In genomic region chr2:28268386-28268785, GRCh38 we compare ENCODE assay signal across 18 cellular contexts.
DNase-seq lines count a peak whose midpoint lies in the region; ATAC-seq and TF ChIP-seq lines count a peak whose summit lies in the region.
"Had no signal": no experiment of that assay in that cellular context is flagged by ENCODE, and none has a peak within 500 bp of the region (broad histone marks: within the 10 kb centered on the region; RNA-seq: fewer than 3 reads in every experiment).

No MANE protein-coding gene starts in this region.

- intact Hi-C loops in right cardiac atrium (cut with DNase I): no loop called here

- H2AFZ ChIP-seq in GM23338 (no peak overlapping the region), smooth muscle cell (ENCODE audit: low read depth) (peak overlapping the region; percentile 52)

- no peaks in the 10 kb centered on the region for H4K20me1 ChIP-seq in GM23338 (replicated peaks; ENCODE audit: insufficient read depth)
- H4K20me1 ChIP-seq in smooth muscle cell (ENCODE audit: low read depth): no peaks in the 10 kb centered on the region

- H3K9me3 Mint-ChIP-seq in GM23338: no peaks in the 10 kb centered on the region
- H3K9me3 Mint-ChIP-seq: activated CD4-positive, alpha-beta T cell treated with anti-CD3 and anti-CD28 coated beads, Interleukin-2, amount 10 ng/mL, durations not matched to agents 24 days and 14 days; activated T-cell treated with anti-CD3 and anti-CD28 coated beads, Interleukin-2, amount 50 U/mL, for 24 hours; T-helper 2 cell treated with Interferon-gamma antibody and Interleukin-4, amounts not matched to agents 5 μg/mL and 100 μg/mL, for 36 hours had no signal

- H3K4me3 ChIP-seq in GM23338 (no peak overlapping the region), right cardiac atrium (ENCODE audit: low read length) (no peak overlapping the region), smooth muscle cell (peak overlapping the region; percentile 15)
- H3K4me3 ChIP-seq: HAP-1, lower lobe of right lung had no signal

- no peak for ATAC-seq in GM23338
- peak; percentile 27 to 58 for ATAC-seq in right cardiac atrium
- no peak for ATAC-seq in HG02870 (IDR thresholded peaks at IDR 0.05; ENCODE audit: unreplicated experiment)
- no peak for ATAC-seq in HG03439 (IDR thresholded peaks at IDR 0.05; ENCODE audit: unreplicated experiment)

- H3K27ac ChIP-seq in GM23338 (ENCODE audit: low read depth) (no peak overlapping the region), right cardiac atrium (ENCODE audit: low read length) (peak overlapping the region; percentile 74), smooth muscle cell (ENCODE audit: low read depth) (peak overlapping the region; percentile 87)
- H3K27ac ChIP-seq: HL-60, lower lobe of right lung, neutrophil had no signal

- H3K36me3 ChIP-seq in GM23338 (ENCODE audit: insufficient read depth): no peaks in the 10 kb centered on the region
- no peaks in the 10 kb centered on the region for H3K36me3 ChIP-seq in smooth muscle cell (ENCODE audit: low read depth)
- H3K36me3 ChIP-seq: BE2C, HAP-1, lower lobe of right lung, neutrophil had no signal

- no peaks in the 10 kb centered on the region for H3K9me3 ChIP-seq in right cardiac atrium (ENCODE audit: control insufficient read depth, low read length)
- no peaks in the 10 kb centered on the region for H3K9me3 ChIP-seq in smooth muscle cell (replicated peaks; ENCODE audit: low read depth)
- H3K9me3 ChIP-seq: BE2C, HAP-1, lower lobe of right lung, neutrophil had no signal

- TF ChIP-seq CTCF in GM23338 (conservative IDR thresholded peaks at IDR 0.05; ENCODE audit: low read depth in 2 of 2) (no peak), smooth muscle cell (IDR thresholded peaks at IDR 0.05; ENCODE audit: borderline replicate concordance, insufficient read depth, poor library complexity, severe bottlenecking) (no peak)

- H3K4me1 Mint-ChIP-seq in GM23338: peaks cover 20% of the 10 kb centered on the region

- H3K27me3 Mint-ChIP-seq in GM23338 (ENCODE audit: insufficient read depth, low read depth, poor library complexity): no peaks in the 10 kb centered on the region
- H3K27me3 Mint-ChIP-seq: activated CD4-positive, alpha-beta T cell treated with anti-CD3 and anti-CD28 coated beads, Interleukin-2, amount 10 ng/mL, durations not matched to agents 24 days and 14 days; activated T-cell treated with anti-CD3 and anti-CD28 coated beads, Interleukin-2, amount 50 U/mL, for 24 hours had no signal

- H3K27me3 ChIP-seq in GM23338 (ENCODE audit: insufficient read depth): no peaks in the 10 kb centered on the region
- no peaks in the 10 kb centered on the region for H3K27me3 ChIP-seq in right cardiac atrium (ENCODE audit: control insufficient read depth, insufficient read depth)
- no peaks in the 10 kb centered on the region for H3K27me3 ChIP-seq in smooth muscle cell (ENCODE audit: low read depth)
- H3K27me3 ChIP-seq: BE2C, neutrophil had no signal

- H3K27ac Mint-ChIP-seq in GM23338: peak overlapping the region; percentile 61
- H3K27ac Mint-ChIP-seq: activated CD4-positive, alpha-beta T cell treated with anti-CD3 and anti-CD28 coated beads, Interleukin-2, amount 10 ng/mL, durations not matched to agents 24 days and 14 days; activated T-cell treated with anti-CD3 and anti-CD28 coated beads, Interleukin-2, amount 50 U/mL, for 24 hours; T-helper 2 cell treated with Interferon-gamma antibody and Interleukin-4, amounts not matched to agents 5 μg/mL and 100 μg/mL, for 36 hours had no signal

- H3F3A ChIP-seq in GM23338 (replicated peaks; ENCODE audit: low read depth) (no peaks in the 10 kb centered on the region), smooth muscle cell (ENCODE audit: low read depth) (peaks cover 38% of the 10 kb centered on the region)

- DNase-seq in GM23338 (ENCODE audit: low spot score) (no peak), amniotic epithelial cell (ENCODE audit: low read depth) (peak; percentile 67), right cardiac atrium (peak in 1 of 3 donors; percentile 66), smooth muscle cell (lab: John Stamatoyannopoulos, UW; ENCODE audit: unreplicated experiment) (no peak), cerebellar cortex (ENCODE audit: low spot score) (no peak), NCI-H2196 (lab: John Stamatoyannopoulos, UW; ENCODE audit: unreplicated experiment) (no peak)
- DNase-seq: activated CD4-positive, alpha-beta T cell treated with anti-CD3 and anti-CD28 coated beads, Interleukin-2, amount 10 ng/mL, durations not matched to agents 24 days and 14 days; activated T-cell treated with anti-CD3 and anti-CD28 coated beads, Interleukin-2, amount 50 U/mL, for 24 hours; lower lobe of right lung; NCI-H1930; NCI-H526 treated with DMSO at 0.1 percent for 48 hours had no signal

- no peak overlapping the region for H3K4me3 Mint-ChIP-seq in GM23338
- H3K4me3 Mint-ChIP-seq: activated CD4-positive, alpha-beta T cell treated with anti-CD3 and anti-CD28 coated beads, Interleukin-2, amount 10 ng/mL, durations not matched to agents 24 days and 14 days; activated T-cell treated with anti-CD3 and anti-CD28 coated beads, Interleukin-2, amount 50 U/mL, for 24 hours; T-helper 2 cell treated with Interferon-gamma antibody and Interleukin-4, amounts not matched to agents 5 μg/mL and 100 μg/mL, for 36 hours had no signal

- H3K9ac ChIP-seq in smooth muscle cell (ENCODE audit: low read depth): peak overlapping the region; percentile 42

- H3K36me3 Mint-ChIP-seq in GM23338 (ENCODE audit: low read depth): no peaks in the 10 kb centered on the region

- 75% methylated on average over 4 of the region's 4 CpGs for WGBS in right cardiac atrium
- WGBS in smooth muscle cell (ENCODE audit: low lambda C conversion rate): 13% methylated on average over 4 of the region's 4 CpGs

- H3K4me2 ChIP-seq in GM23338 (no peak overlapping the region), smooth muscle cell (peak overlapping the region; percentile 63)

- H3K79me2 ChIP-seq in GM23338 (replicated peaks; ENCODE audit: insufficient read depth) (no peaks in the 10 kb centered on the region), smooth muscle cell (ENCODE audit: low read depth) (no peaks in the 10 kb centered on the region)

- H3K4me1 ChIP-seq in GM23338 (ENCODE audit: insufficient read depth) (peaks cover 14% of the 10 kb centered on the region; the same call in 1 of the 2 replicates), right cardiac atrium (ENCODE audit: control insufficient read depth, insufficient read depth, low read length) (peaks cover 2% of the 10 kb centered on the region), smooth muscle cell (ENCODE audit: low read depth) (peaks cover 39% of the 10 kb centered on the region)

- no peaks in the 10 kb centered on the region for H3K9me2 ChIP-seq in GM23338 (ENCODE audit: insufficient read depth)

TF ChIP-seq in GM23338, 12 proteins besides CTCF, POLR2A, EP300 and RAD21:
- no peak for TF ChIP-seq CREB1 (CRISPR knock-in tag; IDR thresholded peaks at IDR 0.05; ENCODE audit: low read depth)
- no peak for TF ChIP-seq ZNF331 (CRISPR knock-in tag; IDR thresholded peaks at IDR 0.05; ENCODE audit: low read depth)
- TF ChIP-seq NANOG (IDR thresholded peaks at IDR 0.05; ENCODE audit: borderline replicate concordance): no peak
- no peak for TF ChIP-seq ETS1 (IDR thresholded peaks at IDR 0.05)
TF ChIP-seq in GM23338: peak in this region for 0.

Comparison
In these comparisons a context has a peak if more than half of its experiments do, and no peak if none do; other contexts are left out.
1. ATAC-seq: peak in right cardiac atrium (2 of 2); none in GM23338 (single experiment), HG02870 (single experiment) and HG03439 (single experiment).